ENCODE assay signal across 16 cellular contexts in the genomic region with DNA sequence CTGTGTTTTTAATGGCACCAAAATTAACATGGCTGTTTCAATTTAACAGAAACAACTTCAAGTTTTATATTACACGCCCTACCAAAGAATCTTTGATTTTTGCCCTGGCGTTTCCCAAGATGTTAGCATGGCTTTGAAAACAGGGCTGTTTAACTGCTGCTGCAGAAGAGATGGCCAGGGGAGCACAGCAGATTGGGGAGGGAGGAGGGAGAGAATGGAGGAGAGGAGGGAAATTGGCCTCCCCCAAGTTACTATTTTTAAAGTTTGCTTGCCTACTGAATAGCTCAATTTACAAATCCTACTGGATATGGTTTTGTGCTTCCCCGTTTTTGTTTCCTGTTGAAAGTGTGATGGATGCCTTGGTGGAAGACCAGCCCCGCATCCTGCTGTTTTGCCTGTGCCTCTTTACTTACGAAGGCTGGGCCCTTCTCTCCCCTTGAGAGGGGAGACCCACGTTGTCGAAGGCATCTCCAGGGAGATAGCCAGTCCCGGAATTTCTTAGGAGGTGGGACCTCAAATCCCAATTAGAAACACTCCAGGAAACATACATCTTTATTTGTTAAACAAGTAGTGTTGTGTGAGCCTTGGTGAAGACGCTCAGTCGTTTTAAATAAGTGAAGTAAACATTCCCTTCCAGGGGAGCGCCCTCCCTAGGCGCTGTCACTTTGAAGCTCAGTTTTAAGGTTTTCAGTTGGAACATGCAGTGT.
A peak's percentile ranks its signal among the peaks of the same experiment; 100 is the strongest.
DNase-seq lines count a peak whose midpoint lies in the region; ATAC-seq and TF ChIP-seq lines count a peak whose summit lies in the region.
"Had no signal": no experiment of that assay in that cellular context is flagged by ENCODE, and none has a peak within 500 bp of the region (broad histone marks: within the 10 kb centered on the region; RNA-seq: fewer than 3 reads in every experiment).

No MANE protein-coding gene starts in this region.

- no peaks in the 10 kb centered on the region for H3K9me3 Mint-ChIP-seq in progenitor cell of endocrine pancreas (ENCODE audit: low read depth)
- H3K9me3 Mint-ChIP-seq: activated naive CD4-positive, alpha-beta T cell treated with anti-CD3 and anti-CD28 coated beads for 36 hours; stimulated activated naive CD8-positive, alpha-beta T cell treated with anti-CD3 and anti-CD28 coated beads, Interleukin-15, amount 100 ng/mL, for 72 hours had no signal

- no peak for TF ChIP-seq CTCF in progenitor cell of endocrine pancreas (IDR thresholded peaks at IDR 0.05; ENCODE audit: unreplicated experiment)

- no peaks in the 10 kb centered on the region for H3K27me3 Mint-ChIP-seq in progenitor cell of endocrine pancreas
- H3K27me3 Mint-ChIP-seq: stimulated activated naive CD8-positive, alpha-beta T cell treated with anti-CD3 and anti-CD28 coated beads, Interleukin-15, amount 100 ng/mL, for 72 hours had no signal

- in situ Hi-C loops in ACHN (cut with HindIII; ENCODE audit: low pct_ligation_motif_present, low pct_unique_long_range_greater_than_20kb, low sequenced_read_pairs): no loop called here

- ATAC-seq in right cardiac atrium (no peak), Right ventricle myocardium inferior (no peak), HG02759 (IDR thresholded peaks at IDR 0.05; ENCODE audit: unreplicated experiment) (no peak)
- ATAC-seq: stimulated activated naive CD8-positive, alpha-beta T cell treated with anti-CD3 and anti-CD28 coated beads, Interleukin-15, amount 100 ng/mL, for 72 hours had no signal

- H3K4me1 Mint-ChIP-seq in progenitor cell of endocrine pancreas (ENCODE audit: low read depth): peaks cover 37% of the 10 kb centered on the region

- no peak overlapping the region for H3K4me3 ChIP-seq in right cardiac atrium (ENCODE audit: low read length)
- H3K4me3 ChIP-seq in iPS DF 6.9 (ENCODE audit: low read length): no peak overlapping the region
- H3K4me3 ChIP-seq: MG63 had no signal

- DNase-seq in right cardiac atrium (no peak), Right ventricle myocardium inferior (ENCODE audit: missing footprints) (no peak), iPS DF 6.9 (ENCODE audit: low read depth, low spot score) (peak; percentile 27), progenitor cell of endocrine pancreas (ENCODE audit: low spot score, unreplicated experiment) (no peak), ACHN (no peak), germinal center (ENCODE audit: low spot score) (no peak), NCI-H1417 treated with DMSO at 0.1 percent for 48 hours (lab: John Stamatoyannopoulos, UW) (no peak)
- DNase-seq: activated CD8-positive, alpha-beta memory T cell treated with anti-CD3 and anti-CD28 coated beads for 24 hours; activated naive CD4-positive, alpha-beta T cell treated with anti-CD3 and anti-CD28 coated beads for 36 hours; central memory CD4-positive, alpha-beta T cell; erythroblast; HCEC 1CT; hippocampal formation; MG63; stimulated activated naive CD8-positive, alpha-beta T cell treated with anti-CD3 and anti-CD28 coated beads, Interleukin-15, amount 100 ng/mL, for 72 hours had no signal

- H3K27ac ChIP-seq in right cardiac atrium (ENCODE audit: low read length) (peak overlapping the region; percentile 53), iPS DF 6.9 (ENCODE audit: low read length) (no peak overlapping the region)

- H3K4me3 Mint-ChIP-seq in progenitor cell of endocrine pancreas (ENCODE audit: low read depth): no peak overlapping the region
- H3K4me3 Mint-ChIP-seq: activated naive CD4-positive, alpha-beta T cell treated with anti-CD3 and anti-CD28 coated beads for 36 hours; stimulated activated naive CD8-positive, alpha-beta T cell treated with anti-CD3 and anti-CD28 coated beads, Interleukin-15, amount 100 ng/mL, for 72 hours had no signal

- no peaks in the 10 kb centered on the region for H3K27me3 ChIP-seq in right cardiac atrium (ENCODE audit: control insufficient read depth, insufficient read depth)
- H3K27me3 ChIP-seq in iPS DF 6.9 (ENCODE audit: control insufficient read depth, insufficient read depth, low read length): no peaks in the 10 kb centered on the region
- H3K27me3 ChIP-seq: MG63 had no signal

- H3K4me1 ChIP-seq in right cardiac atrium (ENCODE audit: control insufficient read depth, insufficient read depth, low read length) (peaks cover 7% of the 10 kb centered on the region), iPS DF 6.9 (ENCODE audit: control insufficient read depth, insufficient read depth, low read length) (peaks cover 5% of the 10 kb centered on the region; the same call in 1 of the 2 replicates)

- intact Hi-C loops in right cardiac atrium (cut with DNase I): no loop called here
- intact Hi-C loops in Right ventricle myocardium inferior (cut with DNase I): no loop called here

- H3K9me3 ChIP-seq in right cardiac atrium (ENCODE audit: control insufficient read depth, low read length) (no peaks in the 10 kb centered on the region), iPS DF 6.9 (ENCODE audit: control insufficient read depth, insufficient read depth, low read length) (no peaks in the 10 kb centered on the region)

- H3K36me3 ChIP-seq in iPS DF 6.9 (ENCODE audit: control insufficient read depth, insufficient read depth, low read length): no peaks in the 10 kb centered on the region
- H3K36me3 ChIP-seq: MG63 had no signal

- peaks cover 14% of the 10 kb centered on the region for H3K36me3 Mint-ChIP-seq in progenitor cell of endocrine pancreas (ENCODE audit: insufficient read depth)

- peak overlapping the region; percentile 36 for H3K27ac Mint-ChIP-seq in progenitor cell of endocrine pancreas
- H3K27ac Mint-ChIP-seq: activated naive CD4-positive, alpha-beta T cell treated with anti-CD3 and anti-CD28 coated beads for 36 hours; stimulated activated naive CD8-positive, alpha-beta T cell treated with anti-CD3 and anti-CD28 coated beads, Interleukin-15, amount 100 ng/mL, for 72 hours had no signal

- WGBS in right cardiac atrium: 64% methylated on average over 12 of the region's 12 CpGs
- no CpG with 5 or more reads among the region's 12 CpGs for WGBS in iPS DF 6.9 (ENCODE audit: insufficient coverage, insufficient read length)
